ENCODE assay signal across 19 cellular contexts in the genomic region with DNA sequence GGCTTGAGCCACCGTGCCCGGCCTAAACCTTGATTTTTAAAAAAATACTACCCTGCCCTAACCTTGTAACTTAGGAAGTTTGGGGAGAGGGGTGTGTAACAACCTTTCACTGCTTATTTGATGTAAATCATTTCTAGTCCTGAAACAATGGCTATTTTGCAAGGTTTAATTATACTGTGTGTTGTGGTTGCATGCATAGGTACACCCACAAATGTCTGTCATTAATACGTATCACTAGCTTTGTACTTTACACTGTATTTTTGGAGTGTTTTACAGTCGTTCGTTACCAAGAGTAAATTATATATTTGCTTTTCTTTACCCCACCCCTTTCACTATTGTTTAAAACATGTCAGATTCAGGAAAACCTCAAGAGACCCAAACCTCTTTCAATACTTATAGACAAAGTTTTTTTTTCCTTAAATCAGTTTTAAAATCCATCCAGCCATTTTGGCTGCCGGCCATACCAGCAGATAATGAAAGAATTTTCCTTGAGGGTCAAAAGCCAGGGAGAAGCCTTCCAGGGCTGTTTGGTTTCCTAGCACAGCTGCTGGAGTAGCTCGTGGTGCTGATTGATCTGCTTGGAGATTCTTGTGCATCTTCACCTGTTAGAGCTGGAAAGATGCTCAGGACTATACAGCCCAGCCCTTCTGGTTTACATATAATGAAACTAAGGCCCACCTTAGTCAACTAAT. TPM values are rescaled to one million over a fixed set of nuclear protein-coding genes. Genes with fewer than 3 reads are reported as not detected.
DNase-seq lines count a peak whose midpoint lies in the region; ATAC-seq, FAIRE-seq and TF ChIP-seq lines count a peak whose summit lies in the region.
"Had no signal": no experiment of that assay in that cellular context is flagged by ENCODE, and none has a peak within 500 bp of the region (broad histone marks: within the 10 kb centered on the region; RNA-seq: fewer than 3 reads in every experiment).

No MANE protein-coding gene starts in this region.

- H2AK5ac ChIP-seq in trophoblast cell (ENCODE audit: low read length) = no peak overlapping the region

- H3K9me3 ChIP-seq in HEK293 (ENCODE audit: control insufficient read depth, insufficient read depth, low read depth, low read length) (no peaks in the 10 kb centered on the region), SJCRH30 (replicated peaks) (no peaks in the 10 kb centered on the region), trophoblast cell (ENCODE audit: insufficient read depth, low read depth, low read length) (no peaks in the 10 kb centered on the region), gastroesophageal sphincter (no peaks in the 10 kb centered on the region)
- H3K9me3 ChIP-seq: Caco-2 had no signal

- no peak overlapping the region for H3K9ac ChIP-seq in trophoblast cell (ENCODE audit: low read length)
- H3K9ac ChIP-seq: BLaER1 treated with 17β-estradiol and CSF1 and Interleukin-3, amounts not matched to agents 10 nM and 100 nM had no signal

- ATAC-seq in gastroesophageal sphincter = no peak
- ATAC-seq: GM23338 had no signal

- no peak overlapping the region for H4K12ac ChIP-seq in trophoblast cell (ENCODE audit: low read depth, low read length)

- no peak overlapping the region for H4K91ac ChIP-seq in trophoblast cell (ENCODE audit: low read depth, low read length)

- H3K23ac ChIP-seq in trophoblast cell (ENCODE audit: low read length) = no peak overlapping the region

- no peaks in the 10 kb centered on the region for H3K79me2 ChIP-seq in trophoblast cell (ENCODE audit: control insufficient read depth, insufficient read depth, low read length, poor library complexity)

- no peak for FAIRE-seq in HTR-8/SVneo (lab: Jason Lieb, UNC)
- FAIRE-seq: GM12892, GM18507, H54 had no signal

- H3K27ac ChIP-seq in HEK293 (ENCODE audit: extremely low read depth, low read depth, low read length) (no peak overlapping the region), SJCRH30 (no peak overlapping the region), trophoblast cell (ENCODE audit: low read depth, low read length) (no peak overlapping the region), gastroesophageal sphincter (no peak overlapping the region)
- H3K27ac ChIP-seq: BLaER1 treated with 17β-estradiol and CSF1 and Interleukin-3, amounts not matched to agents 10 nM and 100 nM had no signal

- no peaks in the 10 kb centered on the region; the same call in 1 of the 2 replicates for H3K4me1 ChIP-seq in HEK293 (ENCODE audit: control insufficient read depth, insufficient read depth, low read length)
- H3K4me1 ChIP-seq in SJCRH30 = 0 out of 2 replicates have a peak, but pooled peaks cover 6% of the 10 kb centered on the region
- no peaks in the 10 kb centered on the region for H3K4me1 ChIP-seq in trophoblast cell (ENCODE audit: control insufficient read depth in 1 of 2, insufficient read depth in 2 of 2, low read length in 2 of 2)
- peaks cover 0 to 4% (median 3%) of the 10 kb centered on the region in 3 donors for H3K4me1 ChIP-seq in gastroesophageal sphincter

- no peak overlapping the region for H4K8ac ChIP-seq in trophoblast cell (ENCODE audit: low read depth, low read length)

- H3K36me3 ChIP-seq in HEK293 (ENCODE audit: control insufficient read depth in 2 of 2, insufficient read depth in 1 of 2, low read length in 2 of 2) = no peaks in the 10 kb centered on the region
- H3K36me3 ChIP-seq in SJCRH30 = no peaks in the 10 kb centered on the region
- no peaks in the 10 kb centered on the region for H3K36me3 ChIP-seq in trophoblast cell (ENCODE audit: control insufficient read depth in 1 of 2, insufficient read depth in 2 of 2, low read length in 2 of 2)
- no peaks in the 10 kb centered on the region for H3K36me3 ChIP-seq in gastroesophageal sphincter

- CTCF ChIA-PET in HEK293 (lab: Yijun Ruan, JAX) = no interaction called here

- no peak overlapping the region for H2BK12ac ChIP-seq in trophoblast cell (ENCODE audit: low read length)

- no CpG with 5 or more reads among the region's 7 CpGs for WGBS in trophoblast cell (ENCODE audit: extremely low coverage, insufficient coverage, insufficient read length)
- 41 to 58% methylated on average over 5 to 7 of the region's 7 CpGs for WGBS in gastroesophageal sphincter (ENCODE audit: low coverage in 1 of 2), 2 donors

- no peak for TF ChIP-seq EP300 in gastroesophageal sphincter (IDR thresholded peaks at IDR 0.05)

- DNase-seq in SJCRH30 (peak; percentile 24 to 41), trophoblast cell (peak; percentile 30 to 67), HTR-8/SVneo (ENCODE audit: insufficient read length, low spot score) (no peak), NCI-H748 treated with DMSO at 0.1 percent for 48 hours (lab: John Stamatoyannopoulos, UW) (no peak)
- DNase-seq: Caco-2; CD4-positive, CD25-positive, alpha-beta regulatory T cell; DMS153; DMS79; GDM1; HCEC 1CT; HFFc6 had no signal

- H3K4me3 ChIP-seq in HEK293 (ENCODE audit: low read depth, low read length) (no peak overlapping the region), SJCRH30 (no peak overlapping the region), trophoblast cell (ENCODE audit: low read depth, low read length) (no peak overlapping the region), gastroesophageal sphincter (no peak overlapping the region)
- H3K4me3 ChIP-seq: BLaER1 treated with 17β-estradiol and CSF1 and Interleukin-3, amounts not matched to agents 10 nM and 100 nM; GM23338 had no signal

- no peak overlapping the region for H3K18ac ChIP-seq in trophoblast cell (ENCODE audit: low read length)

- H2BK120ac ChIP-seq in trophoblast cell (ENCODE audit: insufficient read depth, low read length, poor library complexity) = no peak overlapping the region

- POLR2A ChIA-PET in HEK293 (lab: Yijun Ruan, JAX) = interaction anchor here (0.6 kb wide), 1 partner anchor 30 kb away, joined by 3 read pairs; no protein-coding TSS in a partner anchor

- no peak overlapping the region for H3K14ac ChIP-seq in trophoblast cell (ENCODE audit: low read length)

- H3K79me1 ChIP-seq in trophoblast cell (ENCODE audit: low read length) = no peaks in the 10 kb centered on the region

- TF ChIP-seq POLR2A in gastroesophageal sphincter (IDR thresholded peaks at IDR 0.05) = no peak

- no peaks in the 10 kb centered on the region for H3K27me3 ChIP-seq in SJCRH30
- H3K27me3 ChIP-seq in trophoblast cell (ENCODE audit: insufficient read depth, low read length) = no peaks in the 10 kb centered on the region
- H3K27me3 ChIP-seq in gastroesophageal sphincter = no peaks in the 10 kb centered on the region
- H3K27me3 ChIP-seq: BLaER1 treated with 17β-estradiol and CSF1 and Interleukin-3, amounts not matched to agents 10 nM and 100 nM had no signal

- no peak overlapping the region for H2BK5ac ChIP-seq in trophoblast cell (ENCODE audit: low read depth, low read length, poor library complexity)

- H2AFZ ChIP-seq in trophoblast cell (ENCODE audit: insufficient read depth, low read length, poor library complexity) = no peak overlapping the region
- H2AFZ ChIP-seq: GM23338 had no signal

- no peak overlapping the region for H3K4ac ChIP-seq in trophoblast cell (ENCODE audit: low read depth, low read length)

- TF ChIP-seq CTCF in HEK293 (tag by site-specific recombination; IDR thresholded peaks at IDR 0.05) (no peak), gastroesophageal sphincter (IDR thresholded peaks at IDR 0.05) (no peak)

- H3K4me2 ChIP-seq in trophoblast cell (ENCODE audit: low read length) = no peak overlapping the region
- H3K4me2 ChIP-seq: BLaER1 treated with 17β-estradiol and CSF1 and Interleukin-3, amounts not matched to agents 10 nM and 100 nM; GM23338 had no signal

TF ChIP-seq in HEK293, 187 proteins besides CTCF, POLR2A, EP300 and RAD21:
- TF ChIP-seq SP7 (tag by site-specific recombination; IDR thresholded peaks at IDR 0.05) (peak; percentile 84), ZNF202 (tag by site-specific recombination; IDR thresholded peaks at IDR 0.05; ENCODE audit: borderline replicate concordance) (no peak)

RNA-seq across cellular contexts. Expression of a gene that starts 50.7 kb away (rescaled TPM):
- total RNA-seq in SJCRH30 (2014; rRNA removed; shearing (Covaris generic)) = 1.9 and 2.2 TPM in 2 replicates
- 2.8 and 2.9 TPM in 2 replicates for polyA plus RNA-seq in trophoblast cell (2013)
- 10 to 100 TPM; 11.6 to 46.1 (median 31.8) TPM for total RNA-seq in gastroesophageal sphincter
- total RNA-seq: A172 had no signal

Comparison
In these comparisons a context has a peak if more than half of its experiments do, and no peak if none do; other contexts are left out.
1. DNase-seq: peak in SJCRH30 (2 of 2) and trophoblast cell (2 of 2); none in HTR-8/SVneo (single experiment) and NCI-H748 treated with DMSO at 0.1 percent for 48 hours (single experiment).